In the genomic region with DNA sequence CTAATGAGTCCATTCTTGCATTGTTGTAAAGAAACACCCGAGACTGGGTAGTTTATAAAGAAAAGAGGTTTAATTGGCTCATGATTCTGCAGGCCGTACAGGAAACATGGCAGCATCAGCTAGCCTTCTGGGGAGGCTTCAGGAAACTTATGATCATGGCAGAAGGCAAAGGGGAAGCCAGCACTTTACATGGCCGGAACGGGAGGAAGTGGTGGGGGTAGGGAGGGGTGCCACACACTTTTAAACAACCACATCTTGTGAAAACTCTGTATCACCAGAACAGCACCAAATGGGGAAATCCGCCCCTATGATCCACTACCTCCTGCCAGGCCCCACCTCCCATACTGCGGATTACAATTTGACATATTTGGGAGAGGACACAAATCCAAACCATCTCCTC, we compare ENCODE assay signal across 20 cellular contexts. TPM values are rescaled to one million over a fixed set of nuclear protein-coding genes. Genes with fewer than 3 reads are reported as not detected.
DNase-seq lines count a peak whose midpoint lies in the region; ATAC-seq and TF ChIP-seq lines count a peak whose summit lies in the region.
"Had no signal": no experiment of that assay in that cellular context is flagged by ENCODE, and none has a peak within 500 bp of the region (broad histone marks: within the 10 kb centered on the region; RNA-seq: fewer than 3 reads in every experiment).

No MANE protein-coding gene starts in this region.

- no peak for TF ChIP-seq EP300 in neural cell (conservative IDR thresholded peaks at IDR 0.05; ENCODE audit: poor library complexity, severe bottlenecking)

- TF ChIP-seq RAD21 in neural cell (conservative IDR thresholded peaks at IDR 0.05), result no peak

- no peak overlapping the region for H3K4me2 ChIP-seq in neural cell (ENCODE audit: low read length)
- H3K4me2 ChIP-seq: PC-9 had no signal

- H3K27me3 ChIP-seq in neural cell (ENCODE audit: insufficient read depth, low read depth, low read length) (no peaks in the 10 kb centered on the region), colonic mucosa (no peaks in the 10 kb centered on the region)
- H3K27me3 ChIP-seq: BE2C had no signal

- H3K9me2 ChIP-seq in neural cell (ENCODE audit: insufficient read depth, low read length), result no peaks in the 10 kb centered on the region

- intact Hi-C loops in colonic mucosa (cut with DNase I), result no loop called here

- no peak overlapping the region for H2AFZ ChIP-seq in neural cell (ENCODE audit: low read depth, low read length)
- H2AFZ ChIP-seq: PC-9 had no signal

- peaks cover 18% of the 10 kb centered on the region for H3K79me2 ChIP-seq in neural cell (replicated peaks; ENCODE audit: insufficient read depth, low read length)

- DNase-seq in GDM1 (lab: John Stamatoyannopoulos, UW) (peak; percentile 10), NOMO-1 (lab: John Stamatoyannopoulos, UW; ENCODE audit: unreplicated experiment in 2 of 2) (peak; percentile 19 to 45), UCSD-AML1 (lab: John Stamatoyannopoulos, UW; ENCODE audit: unreplicated experiment) (peak; percentile 16), colonic mucosa (no peak), cerebellar nuclear complex (lab: John Stamatoyannopoulos, UW) (no peak)
- DNase-seq: BE2C; CD4-positive, alpha-beta memory T cell; DMS153; GF-D8; NCI-H1092; NCI-H1436 treated with DMSO at 0.1 percent for 48 hours; NCI-H2029 treated with DMSO at 0.1 percent for 48 hours; NCI-H2171 treated with DMSO at 0.1 percent for 48 hours; NCI-H446 treated with DMSO at 0.1 percent for 48 hours; NCI-H69; NK-92 treated with Interleukin-12 subunit alpha and Interleukin-12 subunit beta, amount 100 ng/mL, for 24 hours; PC-9 had no signal

- H3K27ac ChIP-seq in neural cell (ENCODE audit: low read length) (peak overlapping the region; percentile 50), colonic mucosa (no peak overlapping the region)
- H3K27ac ChIP-seq: PC-9 had no signal

- H3F3A ChIP-seq in neural cell (ENCODE audit: insufficient read depth, low read length, poor library complexity, severe bottlenecking), result no peaks in the 10 kb centered on the region

- H3K4me3 ChIP-seq in neural cell (ENCODE audit: low read length) (peak overlapping the region; percentile 36), colonic mucosa (no peak overlapping the region)
- H3K4me3 ChIP-seq: K562, PC-9 had no signal

- no peaks in the 10 kb centered on the region for H3K4me1 ChIP-seq in colonic mucosa

- H3K36me3 ChIP-seq in neural cell (ENCODE audit: insufficient read depth, low read length), result no peaks in the 10 kb centered on the region
- no peaks in the 10 kb centered on the region for H3K36me3 ChIP-seq in colonic mucosa
- H3K36me3 ChIP-seq: BE2C had no signal

- TF ChIP-seq CTCF in neural cell (IDR thresholded peaks at IDR 0.05; ENCODE audit: poor library complexity, severe bottlenecking) (no peak), colonic mucosa (IDR thresholded peaks at IDR 0.05) (no peak)

- no peak for ATAC-seq in HG03139 (IDR thresholded peaks at IDR 0.05; ENCODE audit: unreplicated experiment)
- ATAC-seq: K562 had no signal

- H4K20me1 ChIP-seq in neural cell (ENCODE audit: insufficient read depth), result no peaks in the 10 kb centered on the region

- H3K9ac ChIP-seq in neural cell (ENCODE audit: low read length) (no peak overlapping the region), colonic mucosa (ENCODE audit: low read depth in 2 of 2, low read length in 2 of 2) (no peak overlapping the region)

- H3K9me3 ChIP-seq in neural cell (ENCODE audit: low read length) (no peaks in the 10 kb centered on the region), colonic mucosa (no peaks in the 10 kb centered on the region)
- H3K9me3 ChIP-seq: BE2C had no signal

TF ChIP-seq in neural cell, 6 proteins besides CTCF, POLR2A, EP300 and RAD21:
- TF ChIP-seq EZH2 (IDR thresholded peaks at IDR 0.05; ENCODE audit: borderline replicate concordance, insufficient read depth, low read length, poor library complexity, severe bottlenecking) (no peak), POLR2AphosphoS5 (IDR thresholded peaks at IDR 0.05) (no peak)

RNA-seq across cellular contexts. Expression of gene NOS1AP, which starts 43.9 kb away (rescaled TPM):
- 5.3 and 6.2 TPM in 2 replicates for polyA plus RNA-seq in neural cell
- 14.1 and 20.7 TPM in 2 replicates for polyA minus RNA-seq in neural cell
- 10 to 100 TPM in 1 of 2 donors, 1 to 10 TPM in 1; 9.0 to 14.4 TPM for total RNA-seq in colonic mucosa
- total RNA-seq: CD4-positive, alpha-beta memory T cell had no signal
- polyA plus RNA-seq: CD4-positive, alpha-beta memory T cell had no signal

Comparison
In these comparisons a context has a peak if more than half of its experiments do, and no peak if none do; other contexts are left out.
1. DNase-seq: peak in GDM1 (single experiment), NOMO-1 (2 of 2) and UCSD-AML1 (single experiment); none in colonic mucosa (single experiment) and cerebellar nuclear complex (0 of 2).